8 cellular contexts compared by ENCODE assay signal in the genomic region with DNA sequence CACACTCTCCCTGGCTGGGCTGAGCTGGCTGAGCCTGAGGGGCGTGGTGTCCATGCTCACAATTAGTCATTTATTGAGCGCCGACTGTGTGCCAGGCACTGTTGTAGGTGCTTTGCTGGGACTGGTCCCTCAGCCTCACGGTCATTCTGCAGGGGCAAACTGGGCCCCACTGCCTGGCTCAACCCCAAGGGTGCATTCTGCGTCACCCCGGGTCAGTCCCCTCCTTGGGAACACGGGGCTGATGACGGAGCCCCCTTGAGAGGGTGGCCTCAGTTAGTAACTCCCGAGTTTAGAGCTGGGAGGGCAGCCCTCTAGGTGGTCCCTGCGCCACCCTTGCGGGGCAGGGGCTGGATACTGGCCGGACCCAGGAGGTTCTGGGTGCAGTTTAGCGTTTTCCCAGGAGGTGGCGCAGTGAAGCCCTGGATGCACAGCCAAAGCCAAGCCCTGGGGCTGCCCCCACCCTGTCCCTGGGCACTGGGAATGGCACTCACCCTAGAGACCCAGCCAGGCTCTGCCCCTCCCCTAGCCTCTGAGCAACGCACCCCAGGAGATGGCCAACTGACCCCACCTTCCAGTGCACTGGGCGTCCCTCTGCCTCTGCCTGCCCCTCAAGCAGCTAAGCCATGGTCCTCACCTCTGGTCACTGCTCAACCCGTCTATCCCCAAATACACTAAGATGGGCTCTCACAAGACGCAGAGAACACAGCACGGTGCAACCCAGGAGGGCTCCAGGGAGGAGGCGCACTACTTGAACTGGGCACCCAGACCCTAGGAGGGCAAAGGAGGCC.
DNase-seq lines count a peak whose midpoint lies in the region; ATAC-seq and TF ChIP-seq lines count a peak whose summit lies in the region.

No MANE protein-coding gene starts in this region.

- peak; percentile 54 to 88 for TF ChIP-seq CTCF in right atrium auricular region (IDR thresholded peaks at IDR 0.05)

- peaks cover 58% of the 10 kb centered on the region for H3K4me1 ChIP-seq in SJSA1 (replicated peaks)
- H3K4me1 ChIP-seq in right atrium auricular region = peaks cover 0 to 47% of the 10 kb centered on the region in 2 donors

- POLR2A ChIA-PET in activated naive CD8-positive, alpha-beta T cell treated with anti-CD3 and anti-CD28 coated beads, Interleukin-2, amount 10 ng/mL, durations not matched to agents 7 days and 5 days (lab: Charles Lee) = no interaction called here

- no peak overlapping the region for H3K27ac ChIP-seq in SJSA1
- peak overlapping the region; percentile 76 to 78 for H3K27ac ChIP-seq in right atrium auricular region

- H3K4me3 ChIP-seq in SJSA1 (no peak overlapping the region), right atrium auricular region (no peak overlapping the region)

- DNase-seq in activated gamma-delta T cell treated with Interleukin-2 at 50 U/mL for 16 hours = peak; percentile 45
- DNase-seq in activated gamma-delta T cell (lab: John Stamatoyannopoulos, UW) = no peak
- DNase-seq in SJSA1 (ENCODE audit: low read depth in 1 of 2, low spot score in 2 of 2) = peak; percentile 63 to 78
- peak; percentile 74 for DNase-seq in activated naive CD8-positive, alpha-beta T cell treated with anti-CD3 and anti-CD28 coated beads, Interleukin-2, amount 10 ng/mL, durations not matched to agents 7 days and 5 days
- DNase-seq in right atrium auricular region (ENCODE audit: low spot score) = no peak
- DNase-seq in stimulated activated CD4-positive, alpha-beta T cell treated with anti-CD3 and anti-CD28 coated beads, Interleukin-15, amount 100 ng/mL, for 24 hours = peak; percentile 68

- no peak overlapping the region for H3K4me3 Mint-ChIP-seq in activated naive CD8-positive, alpha-beta T cell treated with anti-CD3 and anti-CD28 coated beads, Interleukin-2, amount 10 ng/mL, durations not matched to agents 7 days and 5 days

- peak; percentile 39 for ATAC-seq in activated naive CD8-positive, alpha-beta T cell treated with anti-CD3 and anti-CD28 coated beads, Interleukin-2, amount 10 ng/mL, durations not matched to agents 7 days and 5 days (ENCODE audit: low read depth)
- no peak for ATAC-seq in GM21717 (IDR thresholded peaks at IDR 0.05; ENCODE audit: unreplicated experiment)
- ATAC-seq in HG02678 (IDR thresholded peaks at IDR 0.05; ENCODE audit: unreplicated experiment) = no peak

- H3K9me3 Mint-ChIP-seq in activated naive CD8-positive, alpha-beta T cell treated with anti-CD3 and anti-CD28 coated beads, Interleukin-2, amount 10 ng/mL, durations not matched to agents 7 days and 5 days = no peaks in the 10 kb centered on the region

- H3K9me3 ChIP-seq in SJSA1 (replicated peaks) = no peaks in the 10 kb centered on the region
- H3K9me3 ChIP-seq in right atrium auricular region = no peaks in the 10 kb centered on the region

- no peak overlapping the region for H3K27ac Mint-ChIP-seq in activated naive CD8-positive, alpha-beta T cell treated with anti-CD3 and anti-CD28 coated beads, Interleukin-2, amount 10 ng/mL, durations not matched to agents 7 days and 5 days

- H3K36me3 ChIP-seq in SJSA1 (no peaks in the 10 kb centered on the region), right atrium auricular region (no peaks in the 10 kb centered on the region)

- no peaks in the 10 kb centered on the region for H3K27me3 ChIP-seq in SJSA1 (replicated peaks)
- no peaks in the 10 kb centered on the region for H3K27me3 ChIP-seq in right atrium auricular region

- no peaks in the 10 kb centered on the region for H3K27me3 Mint-ChIP-seq in activated naive CD8-positive, alpha-beta T cell treated with anti-CD3 and anti-CD28 coated beads, Interleukin-2, amount 10 ng/mL, durations not matched to agents 7 days and 5 days

- no peaks in the 10 kb centered on the region for H3K36me3 Mint-ChIP-seq in activated naive CD8-positive, alpha-beta T cell treated with anti-CD3 and anti-CD28 coated beads, Interleukin-2, amount 10 ng/mL, durations not matched to agents 7 days and 5 days

- H3K4me1 Mint-ChIP-seq in activated naive CD8-positive, alpha-beta T cell treated with anti-CD3 and anti-CD28 coated beads, Interleukin-2, amount 10 ng/mL, durations not matched to agents 7 days and 5 days = peaks cover 8% of the 10 kb centered on the region

Comparison
In these comparisons a context has a peak if more than half of its experiments do, and no peak if none do; other contexts are left out.
1. DNase-seq: peak in activated gamma-delta T cell treated with Interleukin-2 at 50 U/mL for 16 hours (single experiment), SJSA1 (2 of 2), activated naive CD8-positive, alpha-beta T cell treated with anti-CD3 and anti-CD28 coated beads, Interleukin-2, amount 10 ng/mL, durations not matched to agents 7 days and 5 days (single experiment) and stimulated activated CD4-positive, alpha-beta T cell treated with anti-CD3 and anti-CD28 coated beads, Interleukin-15, amount 100 ng/mL, for 24 hours (single experiment); none in activated gamma-delta T cell (single experiment) and right atrium auricular region (single experiment).